1 cellular context compared by ENCODE assay signal in genomic region chr7:2771274-2771711, GRCh38.
TF ChIP-seq lines count a peak whose summit lies in the region.

No MANE protein-coding gene starts in this region.

TF ChIP-seq in K562, 482 proteins besides CTCF, POLR2A, EP300 and RAD21 (continued from another document and continues in another):
- TF ChIP-seq ZNF592 (IDR thresholded peaks at IDR 0.05) (peak; percentile 83), TEAD1 (CRISPR knock-in tag; IDR thresholded peaks at IDR 0.05) (peak in 1 of 2 experiments; percentile 47; a peak in 1 of 4 replicates), HDAC1 (IDR thresholded peaks at IDR 0.05) (peak in 1 of 2 experiments; percentile 95; a peak in 2 of 4 replicates), RNF2 (IDR thresholded peaks at IDR 0.05) (peak; percentile 75; the same call in 1 of the 2 replicates), NEUROD1 (IDR thresholded peaks at IDR 0.05; ENCODE audit: borderline replicate concordance, low read depth, low read length, partially characterized antibody) (peak; percentile 50), ELF4 (CRISPR knock-in tag; IDR thresholded peaks at IDR 0.05) (no peak), CLOCK (CRISPR knock-in tag; IDR thresholded peaks at IDR 0.05; ENCODE audit: borderline replicate concordance) (no peak), ZNF75A (CRISPR knock-in tag; IDR thresholded peaks at IDR 0.05) (no peak), HLTF (IDR thresholded peaks at IDR 0.05) (peak; percentile 84), PRDM10 (IDR thresholded peaks at IDR 0.05; ENCODE audit: partially characterized antibody) (peak; percentile 48), CCNT2 (IDR thresholded peaks at IDR 0.05; ENCODE audit: borderline replicate concordance, extremely low read depth, insufficient read length, low read depth, low read length) (peak; percentile 38), CC2D1A (IDR thresholded peaks at IDR 0.05) (peak; percentile 75; the same call in 1 of the 2 replicates), ILF3 (IDR thresholded peaks at IDR 0.05; ENCODE audit: borderline replicate concordance) (no peak), CBX5 (IDR thresholded peaks at IDR 0.05; ENCODE audit: borderline replicate concordance, low read depth) (0 out of 2 replicates have a peak, but pooled peaks have one; percentile 12), AFF1 (IDR thresholded peaks at IDR 0.05; ENCODE audit: low read depth in 1 of 2, partially characterized antibody in 2 of 2) (peak in 1 of 2 experiments; percentile 75), CBFA2T2 (conservative IDR thresholded peaks at IDR 0.05) (peak; percentile 95), MAX (CRISPR knock-in tag; IDR thresholded peaks at IDR 0.05) (peak; percentile 40; the same call in 1 of the 2 replicates), MYNN (IDR thresholded peaks at IDR 0.05) (peak; percentile 43; the same call in 1 of the 2 replicates), MYNN (CRISPR knock-in tag; IDR thresholded peaks at IDR 0.05) (no peak), ATF7 (IDR thresholded peaks at IDR 0.05) (peak; percentile 36; the same call in 1 of the 2 replicates), CUX1 (CRISPR knock-in tag; IDR thresholded peaks at IDR 0.05) (no peak), TAF15 (IDR thresholded peaks at IDR 0.05; ENCODE audit: low read depth, low read length) (no peak), LCOR (CRISPR knock-in tag; IDR thresholded peaks at IDR 0.05) (peak; percentile 72; the same call in 1 of the 2 replicates), TAL1 (IDR thresholded peaks at IDR 0.05) (peak; percentile 87), STAT5A (IDR thresholded peaks at IDR 0.05; ENCODE audit: borderline replicate concordance, low read length) (peak; percentile 58; the same call in 1 of the 2 replicates), JUNB (CRISPR knock-in tag; conservative IDR thresholded peaks at IDR 0.05) (no peak), TRIM24 (IDR thresholded peaks at IDR 0.05) (peak; percentile 93 to 94), MITF (IDR thresholded peaks at IDR 0.05) (peak; percentile 83; the same call in 1 of the 2 replicates)
